Comparison of ENCODE assay signal across 21 cellular contexts in the genomic region with DNA sequence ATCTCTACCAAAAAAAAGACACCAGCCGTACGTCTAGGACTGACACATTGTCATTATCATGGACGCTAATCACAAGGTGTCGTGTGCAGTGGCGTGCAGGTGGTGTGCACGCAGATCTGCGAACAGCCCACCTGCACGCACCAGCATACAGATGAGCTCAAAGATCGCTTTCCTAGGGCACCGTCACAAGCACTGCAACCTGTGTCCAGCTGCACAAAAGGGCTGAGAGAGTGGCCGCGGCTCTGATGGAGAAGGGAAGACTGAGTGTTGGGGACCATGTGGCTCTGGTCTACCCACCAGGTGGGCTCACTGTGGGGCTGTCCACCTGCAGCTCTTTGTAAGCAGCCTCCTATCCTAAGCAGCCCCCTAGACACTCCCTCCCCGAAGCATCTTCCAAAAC. TPM values are rescaled to one million over a fixed set of nuclear protein-coding genes. Genes with fewer than 3 reads are reported as not detected.
DNase-seq lines count a peak whose midpoint lies in the region; ATAC-seq and TF ChIP-seq lines count a peak whose summit lies in the region.
"Had no signal": no experiment of that assay in that cellular context is flagged by ENCODE, and none has a peak within 500 bp of the region (broad histone marks: within the 10 kb centered on the region; RNA-seq: fewer than 3 reads in every experiment).

No MANE protein-coding gene starts in this region.

- H3K9me3 ChIP-seq in WERI-Rb-1 (ENCODE audit: severe bottlenecking), result no peaks in the 10 kb centered on the region
- H3K9me3 ChIP-seq: HAP-1, MG63 had no signal

- H3K27ac Mint-ChIP-seq in activated naive CD8-positive, alpha-beta T cell treated with anti-CD3 and anti-CD28 coated beads, Interleukin-2, amount 10 ng/mL, durations not matched to agents 7 days and 5 days, result peak overlapping the region; percentile 10
- no peak overlapping the region for H3K27ac Mint-ChIP-seq in activated naive CD8-positive, alpha-beta T cell treated with anti-CD3 and anti-CD28 coated beads for 36 hours

- peaks cover 28% of the 10 kb centered on the region for H3K36me3 Mint-ChIP-seq in activated naive CD8-positive, alpha-beta T cell treated with anti-CD3 and anti-CD28 coated beads, Interleukin-2, amount 10 ng/mL, durations not matched to agents 7 days and 5 days
- H3K36me3 Mint-ChIP-seq in activated naive CD8-positive, alpha-beta T cell treated with anti-CD3 and anti-CD28 coated beads for 36 hours, result peaks cover 25% of the 10 kb centered on the region

- H3K9me3 Mint-ChIP-seq in activated naive CD8-positive, alpha-beta T cell treated with anti-CD3 and anti-CD28 coated beads, Interleukin-2, amount 10 ng/mL, durations not matched to agents 7 days and 5 days, result no peaks in the 10 kb centered on the region
- H3K9me3 Mint-ChIP-seq in activated naive CD8-positive, alpha-beta T cell treated with anti-CD3 and anti-CD28 coated beads for 36 hours, result no peaks in the 10 kb centered on the region
- H3K9me3 Mint-ChIP-seq: CD14-positive monocyte had no signal

- no peak overlapping the region for H3K4me3 Mint-ChIP-seq in activated naive CD8-positive, alpha-beta T cell treated with anti-CD3 and anti-CD28 coated beads, Interleukin-2, amount 10 ng/mL, durations not matched to agents 7 days and 5 days
- no peak overlapping the region for H3K4me3 Mint-ChIP-seq in activated naive CD8-positive, alpha-beta T cell treated with anti-CD3 and anti-CD28 coated beads for 36 hours
- H3K4me3 Mint-ChIP-seq: CD14-positive monocyte had no signal

- H3K27me3 ChIP-seq in WERI-Rb-1 (ENCODE audit: insufficient read depth, low read depth, severe bottlenecking), result no peaks in the 10 kb centered on the region
- H3K27me3 ChIP-seq: MG63 had no signal

- no peak for ATAC-seq in activated naive CD8-positive, alpha-beta T cell treated with anti-CD3 and anti-CD28 coated beads, Interleukin-2, amount 10 ng/mL, durations not matched to agents 7 days and 5 days (ENCODE audit: low read depth)
- no peak for ATAC-seq in GM18858 (IDR thresholded peaks at IDR 0.05; ENCODE audit: unreplicated experiment)
- ATAC-seq: PC-3 had no signal

- H3K36me3 ChIP-seq in WERI-Rb-1, result peaks cover 64% of the 10 kb centered on the region

- peak overlapping the region; percentile 33 for H3K27ac ChIP-seq in WERI-Rb-1

- no peak overlapping the region for H3K4me3 ChIP-seq in WERI-Rb-1 (ENCODE audit: low read depth, low read length)
- H3K4me3 ChIP-seq: HAP-1, MG63 had no signal

- POLR2A ChIA-PET in activated naive CD8-positive, alpha-beta T cell treated with anti-CD3 and anti-CD28 coated beads, Interleukin-2, amount 10 ng/mL, durations not matched to agents 7 days and 5 days (lab: Charles Lee), result interaction anchor here (0.5 to 4.9 kb wide), 4 partner anchors 52 to 129 kb away, joined by 3 to 43 read pairs (median 4); partner anchors contain the start of gene PRMT2

- TF ChIP-seq CTCF in WERI-Rb-1 (IDR thresholded peaks at IDR 0.05; ENCODE audit: low read depth, low read length), result no peak

- H3K4me1 Mint-ChIP-seq in activated naive CD8-positive, alpha-beta T cell treated with anti-CD3 and anti-CD28 coated beads, Interleukin-2, amount 10 ng/mL, durations not matched to agents 7 days and 5 days, result peaks cover 41% of the 10 kb centered on the region
- peaks cover 58% of the 10 kb centered on the region for H3K4me1 Mint-ChIP-seq in activated naive CD8-positive, alpha-beta T cell treated with anti-CD3 and anti-CD28 coated beads for 36 hours

- no peaks in the 10 kb centered on the region for H3K27me3 Mint-ChIP-seq in activated naive CD8-positive, alpha-beta T cell treated with anti-CD3 and anti-CD28 coated beads, Interleukin-2, amount 10 ng/mL, durations not matched to agents 7 days and 5 days
- H3K27me3 Mint-ChIP-seq in activated naive CD8-positive, alpha-beta T cell treated with anti-CD3 and anti-CD28 coated beads for 36 hours, result no peaks in the 10 kb centered on the region

- no peak for DNase-seq in activated naive CD8-positive, alpha-beta T cell treated with anti-CD3 and anti-CD28 coated beads, Interleukin-2, amount 10 ng/mL, durations not matched to agents 7 days and 5 days
- DNase-seq in activated naive CD8-positive, alpha-beta T cell treated with anti-CD3 and anti-CD28 coated beads for 36 hours, result no peak
- DNase-seq in WERI-Rb-1, result no peak
- DNase-seq in mesenteric fat pad (ENCODE audit: low spot score), result peak; percentile 79
- no peak for DNase-seq in LoVo (ENCODE audit: low spot score)
- DNase-seq in RPMI8226, result no peak
- DNase-seq: ACHN, AML-193, DMS79 treated with DMSO at 0.1 percent for 48 hours, MG63, NCI-H1092, NCI-H146, NCI-H2081 treated with DMSO at 0.1 percent for 48 hours, NCI-H510A, NCI-H774, PC-3 had no signal

RNA-seq across cellular contexts. Expression of gene S100B, which starts 50.9 kb away (rescaled TPM):
- 10 to 100 TPM; 15.8 to 16.3 TPM for total RNA-seq in activated naive CD8-positive, alpha-beta T cell treated with anti-CD3 and anti-CD28 coated beads, Interleukin-2, amount 10 ng/mL, durations not matched to agents 7 days and 5 days
- 10 to 100 TPM in 1 of 2 experiments, 1 to 10 TPM in 1; 8.7 to 10.5 TPM for total RNA-seq in activated naive CD8-positive, alpha-beta T cell treated with anti-CD3 and anti-CD28 coated beads for 36 hours
- 102 TPM for total RNA-seq in mesenteric fat pad
- total RNA-seq: G401, HT-29, PC-3 had no signal
